ENCODE assay signal across 1 cellular context in the genomic region with DNA sequence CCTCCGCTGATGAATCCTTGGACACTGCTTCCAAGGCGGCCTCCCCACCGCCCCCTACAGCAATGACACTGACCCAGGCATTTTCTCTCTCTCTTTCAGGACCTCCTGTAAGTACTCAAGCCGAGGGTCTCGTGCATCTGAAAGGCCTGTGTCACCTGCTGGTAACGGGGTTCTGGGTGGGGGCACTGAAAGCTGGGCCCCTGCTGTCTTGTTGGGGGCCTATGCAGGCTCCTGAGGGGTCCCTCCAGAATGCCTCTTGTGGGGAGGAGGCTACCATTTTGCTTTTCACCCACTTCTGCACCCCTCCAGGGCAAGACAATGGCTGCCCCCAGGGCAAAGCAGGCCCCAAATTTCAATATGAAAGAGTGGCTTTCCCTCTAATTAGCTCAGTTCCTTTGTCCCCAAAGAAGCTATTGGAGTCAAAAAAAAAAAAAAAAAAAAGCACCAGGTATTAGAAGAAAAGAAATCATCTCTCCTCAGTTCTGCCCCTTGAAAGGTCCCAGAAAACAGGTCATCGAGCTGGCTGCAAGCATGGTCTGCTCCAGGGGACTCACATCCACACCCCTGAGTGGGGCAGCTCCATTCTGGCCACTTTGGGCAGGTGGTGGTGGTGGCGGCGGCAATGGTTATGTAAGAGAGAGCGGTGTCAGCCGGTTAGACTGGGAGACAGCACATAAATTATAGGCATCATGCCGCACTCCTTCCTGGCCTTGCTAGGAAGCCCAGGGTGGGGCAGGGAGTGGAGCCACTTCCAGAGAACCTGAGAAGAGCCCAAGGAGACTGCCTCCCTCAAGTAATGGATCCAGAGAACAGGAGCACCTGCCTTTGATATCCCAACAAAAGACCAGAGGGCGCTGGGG.
TF ChIP-seq lines count a peak whose summit lies in the region.

No MANE protein-coding gene starts in this region.

TF ChIP-seq in WTC11, 78 proteins besides CTCF, POLR2A, EP300 and RAD21 (continued from another document):
- TF ChIP-seq, protein P1, sequence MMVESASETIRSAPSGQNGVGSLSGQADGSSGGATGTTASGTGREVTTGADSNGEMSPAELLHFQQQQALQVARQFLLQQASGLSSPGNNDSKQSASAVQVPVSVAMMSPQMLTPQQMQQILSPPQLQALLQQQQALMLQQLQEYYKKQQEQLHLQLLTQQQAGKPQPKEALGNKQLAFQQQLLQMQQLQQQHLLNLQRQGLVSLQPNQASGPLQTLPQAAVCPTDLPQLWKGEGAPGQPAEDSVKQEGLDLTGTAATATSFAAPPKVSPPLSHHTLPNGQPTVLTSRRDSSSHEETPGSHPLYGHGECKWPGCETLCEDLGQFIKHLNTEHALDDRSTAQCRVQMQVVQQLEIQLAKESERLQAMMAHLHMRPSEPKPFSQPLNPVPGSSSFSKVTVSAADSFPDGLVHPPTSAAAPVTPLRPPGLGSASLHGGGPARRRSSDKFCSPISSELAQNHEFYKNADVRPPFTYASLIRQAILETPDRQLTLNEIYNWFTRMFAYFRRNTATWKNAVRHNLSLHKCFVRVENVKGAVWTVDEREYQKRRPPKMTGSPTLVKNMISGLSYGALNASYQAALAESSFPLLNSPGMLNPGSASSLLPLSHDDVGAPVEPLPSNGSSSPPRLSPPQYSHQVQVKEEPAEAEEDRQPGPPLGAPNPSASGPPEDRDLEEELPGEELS (CRISPR knock-in tag; IDR thresholded peaks at IDR 0.05): no peak
- TF ChIP-seq ZNF423 (CRISPR knock-in tag; IDR thresholded peaks at IDR 0.05): peak; percentile 97
- TF ChIP-seq SP1 (CRISPR knock-in tag; conservative IDR thresholded peaks at IDR 0.05): peak; percentile 27; the same call in 1 of the 2 replicates
